Comparison of ENCODE assay signal across 14 cellular contexts in the genomic region with DNA sequence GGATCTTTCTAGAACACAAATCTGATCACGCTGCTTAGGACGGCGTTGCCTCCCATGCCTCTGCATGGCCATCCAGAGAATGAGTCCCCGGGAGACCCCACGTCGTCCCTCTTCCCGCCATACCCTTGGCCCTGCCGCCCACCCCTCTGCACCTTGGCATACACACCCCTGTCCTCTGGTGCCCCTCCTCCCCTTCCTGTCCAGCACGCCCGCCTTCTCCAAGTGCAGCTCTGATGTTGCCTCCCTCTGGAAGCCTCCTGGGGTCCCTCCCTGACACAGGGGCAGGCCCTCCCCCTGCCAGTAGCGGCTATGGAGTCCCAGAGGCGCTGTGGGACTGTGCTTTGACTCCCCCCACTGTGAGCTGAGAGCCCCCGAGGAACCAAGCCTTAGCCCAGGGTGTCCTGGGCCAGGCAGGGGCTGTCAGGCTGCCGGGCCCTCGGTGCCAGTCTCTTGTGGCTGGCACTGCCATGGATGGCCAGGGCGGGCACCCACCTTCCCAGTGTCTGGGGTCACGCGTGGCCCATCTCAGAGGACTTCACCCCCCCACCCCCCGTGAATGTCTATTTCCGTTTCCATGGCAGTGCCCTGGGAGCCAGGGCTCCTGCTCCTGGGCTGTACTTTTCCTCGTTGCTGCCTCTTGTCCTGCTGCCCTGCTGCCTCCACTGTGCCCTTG.
DNase-seq lines count a peak whose midpoint lies in the region; ATAC-seq and TF ChIP-seq lines count a peak whose summit lies in the region.
"Had no signal": no experiment of that assay in that cellular context is flagged by ENCODE, and none has a peak within 500 bp of the region (broad histone marks: within the 10 kb centered on the region; RNA-seq: fewer than 3 reads in every experiment).

No MANE protein-coding gene starts in this region.

- H4K8ac ChIP-seq in IMR-90 (ENCODE audit: low read depth in 2 of 2, low read length in 2 of 2) = no peak overlapping the region
- H4K8ac ChIP-seq in mesenchymal stem cell (ENCODE audit: low read length) = peak overlapping the region; percentile 27

- POLR2A ChIA-PET in IMR-90 (lab: Charles Lee; ENCODE audit: unreplicated experiment) = no interaction called here
- POLR2A ChIA-PET in Caco-2 (lab: Charles Lee) = no interaction called here

- BruUV-seq in IMR-90 (replicated peaks; lab: Mats Ljungman, UMichigan) (no TSS peak), Caco-2 (replicated peaks; lab: Mats Ljungman, UMichigan) (no TSS peak)

- TF ChIP-seq CTCF in IMR-90 (conservative IDR thresholded peaks at IDR 0.05; ENCODE audit: low read depth, low read length) = no peak
- no peak for TF ChIP-seq CTCF in Caco-2 (IDR thresholded peaks at IDR 0.05; ENCODE audit: insufficient read depth in 1 of 2, low read depth in 1 of 2, low read length in 1 of 2, severe bottlenecking in 1 of 2, unreplicated experiment in 1 of 2)

- H2AK9ac ChIP-seq in IMR-90 (replicated peaks; ENCODE audit: low read depth, low read length, poor library complexity) = no peak overlapping the region

- H3K9me1 ChIP-seq in IMR-90 (ENCODE audit: insufficient read depth, low read length) = no peaks in the 10 kb centered on the region

- no peak overlapping the region for H4K5ac ChIP-seq in IMR-90 (ENCODE audit: low read depth, low read length)

- no peak overlapping the region for H3K4me3 Mint-ChIP-seq in stimulated activated naive B cell treated with anti-CD40 and anti-IgM and Interleukin-4, amounts not matched to agents 10 μg/mL and 1 μg/mL and 100 μg/mL, for 72 hours
- H3K4me3 Mint-ChIP-seq in Caco-2 (ENCODE audit: unreplicated experiment) = no peak overlapping the region
- H3K4me3 Mint-ChIP-seq: CD4-positive, alpha-beta T cell had no signal

- DNase-seq in Right ventricle myocardium inferior (ENCODE audit: missing footprints) (peak; percentile 61), cardiac septum (ENCODE audit: low spot score) (no peak), IMR-90 (no peak), mesenchymal stem cell (no peak), Caco-2 (no peak)
- no peak for DNase-seq in stimulated activated naive B cell treated with anti-CD40 and anti-IgM and Interleukin-4, amounts not matched to agents 10 μg/mL and 1 μg/mL and 100 μg/mL, for 72 hours
- DNase-seq in activated effector memory CD4-positive, alpha-beta T cell treated with Interleukin-2 at 50 U/mL for 16 hours = no peak
- DNase-seq: 8988T; AML-193; CD4-positive, alpha-beta T cell; DMS153; EL had no signal

- H3K14ac ChIP-seq in IMR-90 (replicated peaks; ENCODE audit: low read depth, low read length) = no peak overlapping the region
- H3K14ac ChIP-seq in mesenchymal stem cell (ENCODE audit: low read length in 2 of 2) = no peak overlapping the region

- H3K36me3 ChIP-seq in IMR-90 (ENCODE audit: control insufficient read depth, insufficient read depth, low read length) (no peaks in the 10 kb centered on the region), mesenchymal stem cell (ENCODE audit: control insufficient read depth in 1 of 2, insufficient read depth in 2 of 2, low read depth in 1 of 2, low read length in 2 of 2) (peaks cover 0 to 5% of the 10 kb centered on the region in 2 experiments), Caco-2 (ENCODE audit: control insufficient read depth, insufficient read depth, low read length) (no peaks in the 10 kb centered on the region)

- peak overlapping the region; percentile 16; the same call in 1 of the 2 replicates for H2AK5ac ChIP-seq in IMR-90 (ENCODE audit: low read depth, low read length)
- no peak overlapping the region for H2AK5ac ChIP-seq in mesenchymal stem cell (ENCODE audit: low read length, severe bottlenecking)

- H3K4ac ChIP-seq in IMR-90 (ENCODE audit: low read depth, low read length) = no peak overlapping the region
- peak overlapping the region in 1 of 2 experiments; percentile 6 for H3K4ac ChIP-seq in mesenchymal stem cell (ENCODE audit: low read depth in 1 of 2, low read length in 2 of 2)

- H2BK120ac ChIP-seq in IMR-90 (ENCODE audit: low read depth, low read length) = no peak overlapping the region
- H2BK120ac ChIP-seq in mesenchymal stem cell (ENCODE audit: low read depth, low read length) = peak overlapping the region; percentile 45

- H3K9me3 ChIP-seq in IMR-90 (ENCODE audit: control insufficient read depth, insufficient read depth, low read length) (no peaks in the 10 kb centered on the region), mesenchymal stem cell (ENCODE audit: control insufficient read depth, low read length) (no peaks in the 10 kb centered on the region), Caco-2 (no peaks in the 10 kb centered on the region)

- H3K79me1 ChIP-seq in IMR-90 (ENCODE audit: low read depth in 1 of 2, low read length in 2 of 2) = no peaks in the 10 kb centered on the region
- no peaks in the 10 kb centered on the region for H3K79me1 ChIP-seq in mesenchymal stem cell (replicated peaks; ENCODE audit: low read length, poor library complexity, severe bottlenecking)

- H2BK15ac ChIP-seq in IMR-90 (ENCODE audit: low read depth, low read length) (no peak overlapping the region), mesenchymal stem cell (ENCODE audit: low read depth, poor library complexity, severe bottlenecking) (peak overlapping the region; percentile 30)

- dilution Hi-C loops in IMR-90 (cut with HindIII; ENCODE audit: low sequenced_read_pairs, unreplicated experiment) = no loop called here

- peaks cover 18% of the 10 kb centered on the region for H3K4me1 ChIP-seq in IMR-90 (ENCODE audit: control insufficient read depth, insufficient read depth, low read length)
- H3K4me1 ChIP-seq in mesenchymal stem cell (ENCODE audit: control insufficient read depth, insufficient read depth, low read depth, low read length) = peaks cover 10% of the 10 kb centered on the region
- no peaks in the 10 kb centered on the region for H3K4me1 ChIP-seq in Caco-2

- H2BK20ac ChIP-seq in IMR-90 (ENCODE audit: low read depth, low read length) = no peak overlapping the region; the same call in 1 of the 2 replicates

- H4K91ac ChIP-seq in IMR-90 (ENCODE audit: insufficient read depth, low read depth, low read length) (no peak overlapping the region), mesenchymal stem cell (ENCODE audit: low read length) (peak overlapping the region; percentile 79)

- H3K23ac ChIP-seq in IMR-90 (ENCODE audit: low read depth, low read length) = no peak overlapping the region
- no peak overlapping the region for H3K23ac ChIP-seq in mesenchymal stem cell (ENCODE audit: low read length in 2 of 2)

- H3K27ac ChIP-seq in IMR-90 (ENCODE audit: insufficient read depth, low read length) = no peak overlapping the region
- H3K27ac ChIP-seq in mesenchymal stem cell (ENCODE audit: low read length, poor library complexity, severe bottlenecking) = no peak overlapping the region
- H3K27ac ChIP-seq: GM23248 had no signal

- intact Hi-C loops in Right ventricle myocardium inferior (cut with DNase I) (no loop called here), cardiac septum (cut with DNase I) (no loop called here), IMR-90 (cut with micrococcal nuclease) (no loop called here), Caco-2 (cut with micrococcal nuclease; ENCODE audit: unreplicated experiment) (no loop called here)

- 76% methylated on average over 9 of the region's 21 CpGs; no CpG with 5 or more reads in 1 of the 2 experiments for WGBS in IMR-90 (ENCODE audit: extremely low coverage in 2 of 2, insufficient read length in 1 of 2), 2 experiments
- 90% methylated on average over 21 of the region's 21 CpGs for WGBS in mesenchymal stem cell

- H3K56ac ChIP-seq in IMR-90 (ENCODE audit: extremely low read depth, insufficient read depth, low read length) = no peak overlapping the region

- H2AFZ ChIP-seq in IMR-90 (replicated peaks; ENCODE audit: low read length, poor library complexity) (no peak overlapping the region), mesenchymal stem cell (ENCODE audit: low read depth, low read length) (no peak overlapping the region)
- H2AFZ ChIP-seq: GM23248 had no signal

- in situ Hi-C loops in IMR-90 (cut with MboI; ENCODE audit: low sequenced_read_pairs) = no loop called here

- no peaks in the 10 kb centered on the region for H3K9me3 Mint-ChIP-seq in stimulated activated naive B cell treated with anti-CD40 and anti-IgM and Interleukin-4, amounts not matched to agents 10 μg/mL and 1 μg/mL and 100 μg/mL, for 72 hours
- no peaks in the 10 kb centered on the region for H3K9me3 Mint-ChIP-seq in Caco-2 (ENCODE audit: unreplicated experiment)
- H3K9me3 Mint-ChIP-seq: CD4-positive, alpha-beta T cell had no signal

- peak overlapping the region in 1 of 2 experiments; percentile 23 for H2BK12ac ChIP-seq in mesenchymal stem cell (ENCODE audit: low read length in 2 of 2)

- peak overlapping the region; percentile 63 for H3K27ac Mint-ChIP-seq in stimulated activated naive B cell treated with anti-CD40 and anti-IgM and Interleukin-4, amounts not matched to agents 10 μg/mL and 1 μg/mL and 100 μg/mL, for 72 hours
- H3K27ac Mint-ChIP-seq in Caco-2 (ENCODE audit: unreplicated experiment) = no peak overlapping the region
- H3K27ac Mint-ChIP-seq: CD4-positive, alpha-beta T cell had no signal

- no peak overlapping the region for H3K4me2 ChIP-seq in IMR-90 (ENCODE audit: low read depth, low read length)
- H3K4me2 ChIP-seq in mesenchymal stem cell (ENCODE audit: low read length, poor library complexity, severe bottlenecking) = no peak overlapping the region

- H3K9ac ChIP-seq in IMR-90 (ENCODE audit: low read depth, low read length) (no peak overlapping the region), mesenchymal stem cell (ENCODE audit: low read length) (no peak overlapping the region)
- H3K9ac ChIP-seq: GM23248 had no signal

- H3K4me1 Mint-ChIP-seq in stimulated activated naive B cell treated with anti-CD40 and anti-IgM and Interleukin-4, amounts not matched to agents 10 μg/mL and 1 μg/mL and 100 μg/mL, for 72 hours = peaks cover 1 to 9% of the 10 kb centered on the region in 2 donors
- H3K4me1 Mint-ChIP-seq in Caco-2 (ENCODE audit: low read depth, unreplicated experiment) = no peaks in the 10 kb centered on the region

- TF ChIP-seq RAD21 in IMR-90 (IDR thresholded peaks at IDR 0.05; ENCODE audit: low read length) = no peak

- H4K20me1 ChIP-seq in IMR-90 (ENCODE audit: insufficient read depth, low read length) = no peaks in the 10 kb centered on the region

- H3K4me3 ChIP-seq in IMR-90 (ENCODE audit: insufficient read depth, low read depth, low read length) (no peak overlapping the region), mesenchymal stem cell (ENCODE audit: insufficient read depth in 1 of 2, low read depth in 1 of 2, low read length in 2 of 2) (no peak overlapping the region), Caco-2 (ENCODE audit: low read depth, low read length) (no peak overlapping the region)
- H3K4me3 ChIP-seq: GM23248 had no signal

- CTCF ChIA-PET in IMR-90 (lab: Yijun Ruan, JAX) = no interaction called here
- CTCF ChIA-PET in Caco-2 (lab: Charles Lee) = no interaction called here

- no peaks in the 10 kb centered on the region for H3K36me3 Mint-ChIP-seq in stimulated activated naive B cell treated with anti-CD40 and anti-IgM and Interleukin-4, amounts not matched to agents 10 μg/mL and 1 μg/mL and 100 μg/mL, for 72 hours
- no peaks in the 10 kb centered on the region for H3K36me3 Mint-ChIP-seq in Caco-2 (ENCODE audit: insufficient read depth, unreplicated experiment)

- ATAC-seq in Right ventricle myocardium inferior = no peak
- no peak for ATAC-seq in IMR-90 (ENCODE audit: low read depth)
- ATAC-seq in stimulated activated naive B cell treated with anti-CD40 and anti-IgM and Interleukin-4, amounts not matched to agents 10 μg/mL and 1 μg/mL and 100 μg/mL, for 72 hours (replicated peaks) = no peak
- ATAC-seq: HCT116 had no signal

- H3K27me3 Mint-ChIP-seq in stimulated activated naive B cell treated with anti-CD40 and anti-IgM and Interleukin-4, amounts not matched to agents 10 μg/mL and 1 μg/mL and 100 μg/mL, for 72 hours = peaks cover 25 to 64% of the 10 kb centered on the region in 2 donors
- no peaks in the 10 kb centered on the region for H3K27me3 Mint-ChIP-seq in Caco-2 (ENCODE audit: insufficient read depth, unreplicated experiment)
- H3K27me3 Mint-ChIP-seq: CD4-positive, alpha-beta T cell had no signal

- TF ChIP-seq POLR2A in IMR-90 (IDR thresholded peaks at IDR 0.05; ENCODE audit: low read depth, low read length) = no peak

- H3K27me3 ChIP-seq in IMR-90 (ENCODE audit: control insufficient read depth, insufficient read depth, low read length) = peaks cover 3% of the 10 kb centered on the region; the same call in 1 of the 2 replicates
- H3K27me3 ChIP-seq in mesenchymal stem cell (ENCODE audit: control insufficient read depth in 1 of 2, insufficient read depth in 1 of 2, low read length in 2 of 2) = peaks cover 24 to 48% of the 10 kb centered on the region in 2 experiments
- H3K27me3 ChIP-seq in Caco-2 (replicated peaks; ENCODE audit: control insufficient read depth, insufficient read depth, low read length) = no peaks in the 10 kb centered on the region

- H3K18ac ChIP-seq in IMR-90 (ENCODE audit: low read depth, low read length) = no peak overlapping the region
- peak overlapping the region; percentile 5 to 69 for H3K18ac ChIP-seq in mesenchymal stem cell (ENCODE audit: low read depth in 1 of 2, low read length in 2 of 2)

- no peak overlapping the region for H2BK5ac ChIP-seq in IMR-90 (ENCODE audit: low read depth, low read length, poor library complexity, severe bottlenecking)
- no peak overlapping the region for H2BK5ac ChIP-seq in mesenchymal stem cell (ENCODE audit: low read depth, low read length, poor library complexity, severe bottlenecking)
